1 cellular context compared by ENCODE assay signal in the genomic region with DNA sequence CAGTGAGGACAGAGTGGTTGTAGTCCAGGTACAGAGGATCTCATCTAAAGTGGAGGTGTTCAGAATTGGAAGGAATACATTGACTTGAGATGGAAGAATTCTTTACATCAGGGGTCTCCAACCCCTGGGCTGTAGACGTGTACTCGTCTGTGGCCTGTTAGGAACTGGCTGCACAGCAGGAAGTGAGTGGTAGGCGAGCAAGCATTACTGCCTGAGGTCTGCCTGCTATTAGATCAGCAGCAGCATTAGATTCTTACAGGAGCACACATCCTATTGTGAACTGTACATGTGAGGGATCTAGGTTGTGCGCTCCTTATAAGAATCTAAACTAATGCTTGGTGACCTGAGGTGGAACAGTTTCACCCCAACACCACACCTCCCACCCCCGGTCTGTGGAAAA.
TF ChIP-seq lines count a peak whose summit lies in the region.

No MANE protein-coding gene starts in this region.

TF ChIP-seq in GM12891, 5 proteins besides CTCF, POLR2A, EP300 and RAD21:
- TF ChIP-seq PAX5 (IDR thresholded peaks at IDR 0.05; ENCODE audit: insufficient read depth, low read length, severe bottlenecking) (no peak), POU2F2 (IDR thresholded peaks at IDR 0.05; ENCODE audit: low read depth, low read length) (no peak), POLR2AphosphoS5 (IDR thresholded peaks at IDR 0.05; ENCODE audit: low read depth, low read length) (no peak), SPI1 (IDR thresholded peaks at IDR 0.05; ENCODE audit: low read depth, low read length) (no peak), TAF1 (IDR thresholded peaks at IDR 0.05; ENCODE audit: low read depth, low read length) (no peak)
